ENCODE assay signal across 8 cellular contexts in genomic region chr16:52976539-52977167, GRCh38.
DNase-seq lines count a peak whose midpoint lies in the region; TF ChIP-seq lines count a peak whose summit lies in the region.

No MANE protein-coding gene starts in this region.

- no peak overlapping the region for H3K4me3 ChIP-seq in esophagus muscularis mucosa

- no peaks in the 10 kb centered on the region for H3K9me3 ChIP-seq in esophagus muscularis mucosa

- no peaks in the 10 kb centered on the region for H3K36me3 ChIP-seq in esophagus muscularis mucosa

- peak; percentile 28 for DNase-seq in GM10266 (ENCODE audit: extremely low spot score)
- peak; percentile 13 for DNase-seq in H4 (ENCODE audit: low spot score)
- peak; percentile 32 for DNase-seq in RPMI7951 (ENCODE audit: low read depth)
- peak; percentile 14 for DNase-seq in hepatic stellate cell (ENCODE audit: low spot score)
- no peak for DNase-seq in activated CD4-positive, alpha-beta T cell treated with anti-CD3 and anti-CD28 coated beads for 1 hour
- no peak for DNase-seq in esophagus muscularis mucosa (ENCODE audit: extremely low spot score)
- no peak for DNase-seq in amygdala (lab: John Stamatoyannopoulos, UW)
- no peak for DNase-seq in retina

- H3K27ac ChIP-seq in esophagus muscularis mucosa (replicated peaks in 1 of 4), result no peak overlapping the region

- TF ChIP-seq CTCF in GM10266 (IDR thresholded peaks at IDR 0.05; ENCODE audit: control insufficient read depth, insufficient read depth, low read depth, missing control alignments) (peak; percentile 55), esophagus muscularis mucosa (IDR thresholded peaks at IDR 0.05) (peak in 1 of 3 experiments; percentile 36)

- intact Hi-C loops in esophagus muscularis mucosa (cut with DNase I), result no loop called here

- peaks cover 0 to 2% (median 0%) of the 10 kb centered on the region in 4 donors for H3K27me3 ChIP-seq in esophagus muscularis mucosa

- TF ChIP-seq POLR2A in esophagus muscularis mucosa (IDR thresholded peaks at IDR 0.05; ENCODE audit: low read depth), result no peak

- no peaks in the 10 kb centered on the region for H3K4me1 ChIP-seq in esophagus muscularis mucosa

- no peak for TF ChIP-seq EP300 in esophagus muscularis mucosa (IDR thresholded peaks at IDR 0.05)

Comparison
In these comparisons a context has a peak if more than half of its experiments do, and no peak if none do; other contexts are left out.
1. DNase-seq: peak in GM10266 (single experiment), H4 (single experiment), RPMI7951 (single experiment) and hepatic stellate cell (single experiment); none in activated CD4-positive, alpha-beta T cell treated with anti-CD3 and anti-CD28 coated beads for 1 hour (single experiment), esophagus muscularis mucosa (single experiment), amygdala (0 of 56) and retina (single experiment).